Comparison of ENCODE assay signal across 13 cellular contexts in the genomic region with DNA sequence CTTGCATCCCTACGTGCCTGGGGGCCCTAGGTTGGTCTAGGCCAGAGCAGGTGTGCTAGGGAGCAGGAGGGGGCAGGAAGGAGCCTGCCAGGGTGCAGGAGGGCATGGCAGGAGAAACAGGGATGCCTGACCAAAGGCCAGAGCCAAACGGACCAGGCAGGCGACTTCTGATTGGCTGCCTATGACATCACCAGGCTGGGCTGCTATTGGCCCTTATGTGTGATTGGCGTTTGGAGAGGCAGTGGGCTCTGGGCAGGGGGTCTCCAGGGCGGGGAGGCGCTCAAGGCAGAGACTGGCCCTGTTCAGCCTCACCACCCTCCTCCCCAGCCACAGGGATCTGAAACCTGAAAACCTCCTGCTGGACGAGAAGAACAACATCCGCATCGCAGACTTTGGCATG. TPM values are rescaled to one million over a fixed set of nuclear protein-coding genes. Genes with fewer than 3 reads are reported as not detected.
DNase-seq lines count a peak whose midpoint lies in the region; ATAC-seq, FAIRE-seq and TF ChIP-seq lines count a peak whose summit lies in the region.
"Had no signal": no experiment of that assay in that cellular context is flagged by ENCODE, and none has a peak within 500 bp of the region (broad histone marks: within the 10 kb centered on the region; RNA-seq: fewer than 3 reads in every experiment).

No MANE protein-coding gene starts in this region.

- H3K4me1 ChIP-seq in GM12878 (ENCODE audit: control insufficient read depth, insufficient read depth, low read length): no peaks in the 10 kb centered on the region
- H3K4me1 ChIP-seq: SJSA1 had no signal

- no peaks in the 10 kb centered on the region for H4K20me1 ChIP-seq in GM12878 (ENCODE audit: control insufficient read depth, insufficient read depth)

- no peaks in the 10 kb centered on the region for H3K79me2 ChIP-seq in GM12878 (ENCODE audit: control insufficient read depth, insufficient read depth, low read length)

- TF ChIP-seq POLR2A in GM12878 (IDR thresholded peaks at IDR 0.05; ENCODE audit: low read depth, low read length): no peak

- RAD21 ChIA-PET in GM12878 (lab: Charles Lee; ENCODE audit: unreplicated experiment): no interaction called here

- CTCF ChIA-PET in GM12878 (lab: Yijun Ruan, JAX): no interaction called here
- CTCF ChIA-PET in activated CD8-positive, alpha-beta T cell treated with anti-CD3 and anti-CD28 coated beads for 36 hours (lab: Charles Lee): no interaction called here

- H3K27me3 Mint-ChIP-seq in activated CD8-positive, alpha-beta T cell treated with anti-CD3 and anti-CD28 coated beads for 36 hours: no peaks in the 10 kb centered on the region
- no peaks in the 10 kb centered on the region for H3K27me3 Mint-ChIP-seq in activated T-helper 2 cell treated with anti-CD3 and anti-CD28 coated beads, Interferon-gamma antibody, Interleukin-2, Interleukin-4, amounts not matched to agents 10 μg/mL and 5 μg/mL and 100 μg/mL, durations not matched to agents 14 hours and 24 hours and 36 hours (ENCODE audit: low read depth)

- H3K36me3 Mint-ChIP-seq in activated CD8-positive, alpha-beta T cell treated with anti-CD3 and anti-CD28 coated beads for 36 hours (ENCODE audit: low read depth): no peaks in the 10 kb centered on the region
- no peaks in the 10 kb centered on the region for H3K36me3 Mint-ChIP-seq in activated T-helper 2 cell treated with anti-CD3 and anti-CD28 coated beads, Interferon-gamma antibody, Interleukin-2, Interleukin-4, amounts not matched to agents 10 μg/mL and 5 μg/mL and 100 μg/mL, durations not matched to agents 14 hours and 24 hours and 36 hours (ENCODE audit: low read depth)
- H3K36me3 Mint-ChIP-seq: mesothelial cell of epicardium had no signal

- SMC1A ChIA-PET in GM12878 (lab: Charles Lee; ENCODE audit: uncharacterized antibody, unreplicated experiment): no interaction called here

- no peak overlapping the region for H3K4me3 ChIP-seq in GM12878
- H3K4me3 ChIP-seq: MG63, SJSA1 had no signal

- H3K9ac ChIP-seq in GM12878 (ENCODE audit: control insufficient read depth, insufficient read depth, low read length): no peak overlapping the region

- no peaks in the 10 kb centered on the region for H3K9me3 Mint-ChIP-seq in activated CD8-positive, alpha-beta T cell treated with anti-CD3 and anti-CD28 coated beads for 36 hours
- no peaks in the 10 kb centered on the region for H3K9me3 Mint-ChIP-seq in activated T-helper 2 cell treated with anti-CD3 and anti-CD28 coated beads, Interferon-gamma antibody, Interleukin-2, Interleukin-4, amounts not matched to agents 10 μg/mL and 5 μg/mL and 100 μg/mL, durations not matched to agents 14 hours and 24 hours and 36 hours
- H3K9me3 Mint-ChIP-seq: mesothelial cell of epicardium had no signal

- intact Hi-C loops in GM12878 (cut with micrococcal nuclease; ENCODE audit: unreplicated experiment): no loop called here
- intact Hi-C loops in activated CD8-positive, alpha-beta T cell treated with anti-CD3 and anti-CD28 coated beads for 36 hours (cut with micrococcal nuclease): no loop called here
- intact Hi-C loops in activated T-helper 2 cell treated with anti-CD3 and anti-CD28 coated beads, Interferon-gamma antibody, Interleukin-2, Interleukin-4, amounts not matched to agents 10 μg/mL and 5 μg/mL and 100 μg/mL, durations not matched to agents 14 hours and 24 hours and 36 hours (cut with micrococcal nuclease): no loop called here

- no TSS peak for BruUV-seq in GM12878 (replicated peaks; lab: Mats Ljungman, UMichigan)

- FAIRE-seq in GM12878 (lab: Jason Lieb, UNC): no peak

- WGBS in GM12878 (ENCODE audit: insufficient coverage, insufficient replicate concordance, low lambda C conversion rate, missing lambda C conversion rate): 41% methylated on average over 9 of the region's 9 CpGs

- no peak overlapping the region for H2AFZ ChIP-seq in GM12878 (ENCODE audit: control insufficient read depth, low read depth, low read length)

- H3K27ac ChIP-seq in GM12878 (ENCODE audit: control insufficient read depth, insufficient read depth): no peak overlapping the region
- H3K27ac ChIP-seq: SJSA1 had no signal

- POLR2A ChIA-PET in GM12878 (lab: Charles Lee): no interaction called here
- POLR2A ChIA-PET in activated CD8-positive, alpha-beta T cell treated with anti-CD3 and anti-CD28 coated beads for 36 hours (lab: Charles Lee): no interaction called here

- no peaks in the 10 kb centered on the region for H3K9me3 ChIP-seq in GM12878 (replicated peaks; ENCODE audit: control insufficient read depth, insufficient read depth, low read length)
- H3K9me3 ChIP-seq: MG63, SJSA1 had no signal

- no peak overlapping the region for H3K4me3 Mint-ChIP-seq in activated CD8-positive, alpha-beta T cell treated with anti-CD3 and anti-CD28 coated beads for 36 hours
- no peak overlapping the region for H3K4me3 Mint-ChIP-seq in activated T-helper 2 cell treated with anti-CD3 and anti-CD28 coated beads, Interferon-gamma antibody, Interleukin-2, Interleukin-4, amounts not matched to agents 10 μg/mL and 5 μg/mL and 100 μg/mL, durations not matched to agents 14 hours and 24 hours and 36 hours (ENCODE audit: low read depth)
- H3K4me3 Mint-ChIP-seq: mesothelial cell of epicardium had no signal

- in situ Hi-C loops in GM12878 (cut with MboI): no loop called here

- DNase-seq in 8988T (peak; percentile 95), GM10266 (ENCODE audit: extremely low spot score) (peak; percentile 46), GM12878 (ENCODE audit: low read depth, low spot score) (no peak), left kidney (ENCODE audit: low read depth, low spot score) (peak; percentile 58), middle frontal gyrus (ENCODE audit: extremely low spot score, low spot score) (no peak)
- no peak for DNase-seq in activated CD8-positive, alpha-beta T cell treated with anti-CD3 and anti-CD28 coated beads for 36 hours
- no peak for DNase-seq in activated T-helper 2 cell treated with anti-CD3 and anti-CD28 coated beads, Interferon-gamma antibody, Interleukin-2, Interleukin-4, amounts not matched to agents 10 μg/mL and 5 μg/mL and 100 μg/mL, durations not matched to agents 14 hours and 24 hours and 36 hours (ENCODE audit: low spot score)
- DNase-seq: aorta, DMS79, MG63 had no signal

- no peak for TF ChIP-seq EP300 in GM12878 (IDR thresholded peaks at IDR 0.05; ENCODE audit: borderline replicate concordance in 1 of 2, control insufficient read depth in 1 of 2, low read depth in 2 of 2, low read length in 2 of 2)

- no peak for TF ChIP-seq RAD21 in GM12878 (IDR thresholded peaks at IDR 0.05; ENCODE audit: insufficient read depth, low read depth, low read length)

- H3K4me2 ChIP-seq in GM12878 (ENCODE audit: control insufficient read depth, insufficient read depth): no peak overlapping the region

- H3K36me3 ChIP-seq in GM12878 (ENCODE audit: control insufficient read depth in 2 of 2, insufficient read depth in 2 of 2, low read length in 1 of 2): no peaks in the 10 kb centered on the region
- H3K36me3 ChIP-seq: MG63, SJSA1 had no signal

- no peaks in the 10 kb centered on the region for H3K4me1 Mint-ChIP-seq in activated CD8-positive, alpha-beta T cell treated with anti-CD3 and anti-CD28 coated beads for 36 hours (ENCODE audit: low read depth)
- no peaks in the 10 kb centered on the region for H3K4me1 Mint-ChIP-seq in activated T-helper 2 cell treated with anti-CD3 and anti-CD28 coated beads, Interferon-gamma antibody, Interleukin-2, Interleukin-4, amounts not matched to agents 10 μg/mL and 5 μg/mL and 100 μg/mL, durations not matched to agents 14 hours and 24 hours and 36 hours (ENCODE audit: low read depth)

- ATAC-seq in GM12878 (no peak), GM18868 (IDR thresholded peaks at IDR 0.05; ENCODE audit: unreplicated experiment) (no peak)
- no peak for ATAC-seq in activated CD8-positive, alpha-beta T cell treated with anti-CD3 and anti-CD28 coated beads for 36 hours

- no peaks in the 10 kb centered on the region for H3K27me3 ChIP-seq in GM12878 (replicated peaks in 1 of 2; ENCODE audit: control insufficient read depth in 2 of 2, insufficient read depth in 2 of 2, low read length in 1 of 2)
- H3K27me3 ChIP-seq: MG63, SJSA1 had no signal

- TF ChIP-seq CTCF in GM10266 (IDR thresholded peaks at IDR 0.05; ENCODE audit: control insufficient read depth, insufficient read depth, low read depth, missing control alignments) (no peak), GM12878 (IDR thresholded peaks at IDR 0.05 in 2 of 3, conservative IDR thresholded peaks at IDR 0.05 in 1 of 3; ENCODE audit: control insufficient read depth in 2 of 3, extremely low read depth in 1 of 3, insufficient read depth in 1 of 3, low read depth in 3 of 3, low read length in 3 of 3) (no peak)
- no peak for TF ChIP-seq CTCF in activated CD8-positive, alpha-beta T cell treated with anti-CD3 and anti-CD28 coated beads for 36 hours (IDR thresholded peaks at IDR 0.05)

- H3K27ac Mint-ChIP-seq in activated CD8-positive, alpha-beta T cell treated with anti-CD3 and anti-CD28 coated beads for 36 hours: no peak overlapping the region
- H3K27ac Mint-ChIP-seq in activated T-helper 2 cell treated with anti-CD3 and anti-CD28 coated beads, Interferon-gamma antibody, Interleukin-2, Interleukin-4, amounts not matched to agents 10 μg/mL and 5 μg/mL and 100 μg/mL, durations not matched to agents 14 hours and 24 hours and 36 hours: no peak overlapping the region
- H3K27ac Mint-ChIP-seq: mesothelial cell of epicardium had no signal

RNA-seq across cellular contexts. Expression of a gene that starts 44.4 kb away (rescaled TPM):
- 18.9 and 20.5 TPM in 2 replicates for total RNA-seq in GM12878 (2013; cell fraction: nucleolus; rRNA removed)
- total RNA-seq in GM12878 (2014; rRNA removed): 12.2 and 12.9 TPM in 2 replicates
- total RNA-seq in GM12878 (2014; rRNA removed; fragmentation: Illumina TruSeq; extraction: Trizol): 13.5 and 13.9 TPM in 2 replicates
- total RNA-seq in GM12878 (2021): 15.1 and 17.3 TPM in 2 replicates
- 5.9 TPM for polyA plus RNA-seq in GM12878 (2011; ENCODE audit: low read depth)
- 21.8 and 34.6 TPM in 2 replicates for polyA plus RNA-seq in GM12878 (2011; rRNA removed)
- polyA plus RNA-seq in GM12878 (2011; cell fraction: cytosol; rRNA removed): 50.0 and 55.6 TPM in 2 replicates
- 52.1 and 59.3 TPM in 2 replicates for polyA plus RNA-seq in GM12878 (2011; cell fraction: nucleus; rRNA removed)
- 20.1 and 22.8 TPM in 2 replicates for polyA plus RNA-seq in GM12878 (2012)
- 12.6 and 21.1 TPM in 2 replicates for polyA plus RNA-seq in GM12878 (2014; fragmentation: Illumina TruSeq; extraction: Trizol)
- polyA plus RNA-seq in GM12878 (2014; fragmentation: Nextera tagmentation; extraction: Ambion mirVana): under 1 TPM; 0.10 to 0.49 TPM
- 19.1 and 21.9 TPM in 2 replicates for polyA plus RNA-seq in GM12878 (2014; rRNA removed)
- 10 to 100 TPM; 15.8 to 17.6 TPM for polyA plus RNA-seq in GM12878 (2016; fragmentation: Nextera tagmentation; extraction: Ambion mirVana)
- polyA minus RNA-seq in GM12878 (2011; rRNA and poly(A)+ RNA removed): 30.4 and 31.2 TPM in 2 replicates
- polyA minus RNA-seq in GM12878 (2011; cell fraction: cytosol; rRNA and poly(A)+ RNA removed): 8.6 and 9.0 TPM in 2 replicates
- polyA minus RNA-seq in GM12878 (2011; cell fraction: nucleus; rRNA and poly(A)+ RNA removed): 11.4 and 19.9 TPM in 2 replicates
- 10 to 100 TPM; 13.2 to 14.0 TPM for total RNA-seq in activated CD8-positive, alpha-beta T cell treated with anti-CD3 and anti-CD28 coated beads for 36 hours
- total RNA-seq in activated T-helper 2 cell treated with anti-CD3 and anti-CD28 coated beads, Interferon-gamma antibody, Interleukin-2, Interleukin-4, amounts not matched to agents 10 μg/mL and 5 μg/mL and 100 μg/mL, durations not matched to agents 14 hours and 24 hours and 36 hours: 23.1 and 23.3 TPM in 2 replicates

RNA-seq across cellular contexts. Expression of a gene that starts 52.4 kb away (rescaled TPM):
- not detected in 2 replicates for total RNA-seq in GM12878 (2013; cell fraction: nucleolus; rRNA removed)
- total RNA-seq in GM12878 (2014; rRNA removed): not detected in 2 replicates
- not detected in 2 replicates for total RNA-seq in GM12878 (2014; rRNA removed; fragmentation: Illumina TruSeq; extraction: Trizol)
- total RNA-seq in GM12878 (2021): 0.13 and 0.24 TPM in 2 replicates
- not detected for polyA plus RNA-seq in GM12878 (2011; ENCODE audit: low read depth)
- not detected in 2 replicates for polyA plus RNA-seq in GM12878 (2011; rRNA removed)
- polyA plus RNA-seq in GM12878 (2011; cell fraction: cytosol; rRNA removed): not detected in 2 replicates
- polyA plus RNA-seq in GM12878 (2011; cell fraction: nucleus; rRNA removed): not detected in 2 replicates
- 0.06 TPM in 1 of 2 replicates, not detected in the other for polyA plus RNA-seq in GM12878 (2012)
- not detected in 2 replicates for polyA plus RNA-seq in GM12878 (2014; fragmentation: Illumina TruSeq; extraction: Trizol)
- not detected for polyA plus RNA-seq in GM12878 (2014; fragmentation: Nextera tagmentation; extraction: Ambion mirVana)
- not detected in 2 replicates for polyA plus RNA-seq in GM12878 (2014; rRNA removed)
- polyA plus RNA-seq in GM12878 (2016; fragmentation: Nextera tagmentation; extraction: Ambion mirVana): not detected
- polyA minus RNA-seq in GM12878 (2011; rRNA and poly(A)+ RNA removed): not detected in 2 replicates
- not detected in 2 replicates for polyA minus RNA-seq in GM12878 (2011; cell fraction: cytosol; rRNA and poly(A)+ RNA removed)
- polyA minus RNA-seq in GM12878 (2011; cell fraction: nucleus; rRNA and poly(A)+ RNA removed): not detected in 2 replicates
- 1 to 10 TPM; 1.1 to 2.0 TPM for total RNA-seq in activated CD8-positive, alpha-beta T cell treated with anti-CD3 and anti-CD28 coated beads for 36 hours
- 1.5 and 1.6 TPM in 2 replicates for total RNA-seq in activated T-helper 2 cell treated with anti-CD3 and anti-CD28 coated beads, Interferon-gamma antibody, Interleukin-2, Interleukin-4, amounts not matched to agents 10 μg/mL and 5 μg/mL and 100 μg/mL, durations not matched to agents 14 hours and 24 hours and 36 hours

Comparison
In these comparisons a context has a peak if more than half of its experiments do, and no peak if none do; other contexts are left out.
1. DNase-seq: peak in 8988T (single experiment), GM10266 (single experiment) and left kidney (single experiment); none in GM12878 (single experiment), middle frontal gyrus (single experiment), activated CD8-positive, alpha-beta T cell treated with anti-CD3 and anti-CD28 coated beads for 36 hours (single experiment) and activated T-helper 2 cell treated with anti-CD3 and anti-CD28 coated beads, Interferon-gamma antibody, Interleukin-2, Interleukin-4, amounts not matched to agents 10 μg/mL and 5 μg/mL and 100 μg/mL, durations not matched to agents 14 hours and 24 hours and 36 hours (single experiment).